8 cellular contexts compared by ENCODE assay signal in the genomic region with DNA sequence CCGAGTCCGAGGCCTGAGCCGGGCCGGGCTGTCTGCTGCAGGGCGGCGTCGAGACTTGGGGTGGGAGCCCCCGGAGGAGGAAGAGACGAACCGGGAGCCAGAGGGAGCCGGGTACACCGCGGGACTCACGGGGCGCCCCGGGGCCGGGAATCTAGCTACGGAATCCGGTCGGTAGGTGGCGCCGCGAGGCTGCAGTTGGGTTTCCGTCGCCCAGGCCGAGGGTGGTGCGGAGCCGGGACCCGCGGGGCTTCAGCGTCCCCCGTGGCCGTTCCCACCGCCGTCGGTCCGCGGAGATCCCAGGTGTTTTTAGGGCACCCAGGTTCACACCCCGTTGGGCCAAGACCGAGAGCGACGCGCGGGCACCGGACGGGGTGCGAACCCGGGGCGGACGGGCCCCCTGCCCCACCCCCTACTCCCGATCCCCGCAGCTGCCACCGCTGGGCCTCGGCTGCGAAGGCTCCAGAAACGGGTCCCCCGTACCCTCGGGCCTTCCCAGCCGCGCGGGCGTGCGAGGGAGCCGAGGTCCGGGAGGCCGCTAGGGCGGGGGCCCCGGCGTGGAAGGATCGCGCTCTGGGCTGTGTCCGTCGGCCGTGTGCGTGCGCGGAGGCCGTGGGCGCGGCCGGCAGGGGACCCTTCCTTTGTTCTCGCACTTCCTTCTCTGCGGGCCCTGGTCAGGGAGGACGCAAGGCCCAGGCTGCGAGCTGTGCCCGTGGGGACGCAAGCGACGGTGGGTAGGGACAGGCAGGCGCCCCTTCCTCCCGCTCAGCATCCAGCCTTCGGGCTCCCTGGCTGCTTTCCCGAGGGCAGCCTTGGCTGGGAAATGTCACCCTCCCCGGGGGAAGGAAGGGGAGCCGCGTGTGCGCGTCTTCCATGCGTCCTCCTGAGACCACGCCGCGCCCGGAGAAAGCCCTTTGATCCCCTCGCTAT.
DNase-seq lines count a peak whose midpoint lies in the region; ATAC-seq and TF ChIP-seq lines count a peak whose summit lies in the region.

No MANE protein-coding gene starts in this region.

- DNase-seq in RPMI8226 (peak; percentile 79), activated gamma-delta T cell treated with Interleukin-2 at 50 U/mL for 16 hours (peak; percentile 73), stromal cell of bone marrow (ENCODE audit: low read depth) (peak; percentile 38)

- TF ChIP-seq POLR2A in gastroesophageal sphincter (IDR thresholded peaks at IDR 0.05): no peak

- H3K4me3 ChIP-seq in ACC112 (ENCODE audit: low read depth, low read length) (peak overlapping the region; percentile 84), gastroesophageal sphincter (peak overlapping the region; percentile 40 to 76), neutrophil (ENCODE audit: low read depth in 1 of 2, low read length in 1 of 2) (peak overlapping the region; percentile 57 to 62)

- ATAC-seq in GM18870 (IDR thresholded peaks at IDR 0.05; ENCODE audit: unreplicated experiment) (peak; percentile 49), gastroesophageal sphincter (peak; percentile 87)

- peak in 3 of 4 experiments; percentile 88 to 91 (median 91) for TF ChIP-seq CTCF in gastroesophageal sphincter (IDR thresholded peaks at IDR 0.05)
- TF ChIP-seq CTCF in neutrophil (IDR thresholded peaks at IDR 0.05): peak; percentile 44

- WGBS in gastroesophageal sphincter (ENCODE audit: low coverage in 1 of 2), 2 donors: 11 to 60% methylated on average over 1 to 7 of the region's 104 CpGs

- no peak for TF ChIP-seq EP300 in Ishikawa (IDR thresholded peaks at IDR 0.05; ENCODE audit: borderline replicate concordance)
- no peak for TF ChIP-seq EP300 in gastroesophageal sphincter (IDR thresholded peaks at IDR 0.05)

- H3K27me3 ChIP-seq in ACC112 (ENCODE audit: insufficient read depth, low read length) (no peaks in the 10 kb centered on the region), gastroesophageal sphincter (no peaks in the 10 kb centered on the region), neutrophil (peaks cover 52% of the 10 kb centered on the region)

- no peak overlapping the region for H3K27ac ChIP-seq in ACC112 (ENCODE audit: low read depth, low read length)
- H3K27ac ChIP-seq in gastroesophageal sphincter: peak overlapping the region in 2 of 4 donors; percentile 52 to 65
- no peak overlapping the region for H3K27ac ChIP-seq in neutrophil

- H3K36me3 ChIP-seq in ACC112 (ENCODE audit: insufficient read depth, low read length): no peaks in the 10 kb centered on the region
- H3K36me3 ChIP-seq in gastroesophageal sphincter: no peaks in the 10 kb centered on the region
- H3K36me3 ChIP-seq in neutrophil: no peaks in the 10 kb centered on the region

- TF ChIP-seq RAD21 in Ishikawa (IDR thresholded peaks at IDR 0.05; ENCODE audit: low read depth): peak; percentile 90

- H3K79me2 ChIP-seq in ACC112 (ENCODE audit: control insufficient read depth, insufficient read depth, low read length, unreplicated experiment): no peaks in the 10 kb centered on the region

- H3K9me3 ChIP-seq in gastroesophageal sphincter (no peaks in the 10 kb centered on the region), neutrophil (no peaks in the 10 kb centered on the region)

- H2AFZ ChIP-seq in ACC112 (ENCODE audit: low read length, unreplicated experiment): peak overlapping the region; percentile 82

- H3K4me1 ChIP-seq in ACC112 (ENCODE audit: control insufficient read depth, insufficient read depth, low read length, unreplicated experiment): no peaks in the 10 kb centered on the region
- peaks cover 0 to 16% (median 0%) of the 10 kb centered on the region in 3 donors for H3K4me1 ChIP-seq in gastroesophageal sphincter
- peaks cover 9 to 13% of the 10 kb centered on the region in 2 experiments for H3K4me1 ChIP-seq in neutrophil (ENCODE audit: control insufficient read depth in 1 of 2, insufficient read depth in 1 of 2, low read depth in 1 of 2, low read length in 1 of 2)

TF ChIP-seq in Ishikawa, 13 proteins besides CTCF, POLR2A, EP300 and RAD21:
- TF ChIP-seq, protein P1, sequence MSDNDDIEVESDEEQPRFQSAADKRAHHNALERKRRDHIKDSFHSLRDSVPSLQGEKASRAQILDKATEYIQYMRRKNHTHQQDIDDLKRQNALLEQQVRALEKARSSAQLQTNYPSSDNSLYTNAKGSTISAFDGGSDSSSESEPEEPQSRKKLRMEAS (IDR thresholded peaks at IDR 0.05): peak; percentile 11; the same call in 1 of the 2 replicates
- TF ChIP-seq ZBTB7A (IDR thresholded peaks at IDR 0.05; ENCODE audit: low read depth) (peak; percentile 72; the same call in 1 of the 2 replicates), YY1 (IDR thresholded peaks at IDR 0.05; ENCODE audit: low read depth) (no peak), TEAD4 (IDR thresholded peaks at IDR 0.05) (peak; percentile 59), TCF12 (IDR thresholded peaks at IDR 0.05; ENCODE audit: low read depth) (peak; percentile 18; the same call in 1 of the 2 replicates), NFIC (IDR thresholded peaks at IDR 0.05) (no peak), CEBPB (IDR thresholded peaks at IDR 0.05) (no peak)
- TF ChIP-seq, protein P2, sequence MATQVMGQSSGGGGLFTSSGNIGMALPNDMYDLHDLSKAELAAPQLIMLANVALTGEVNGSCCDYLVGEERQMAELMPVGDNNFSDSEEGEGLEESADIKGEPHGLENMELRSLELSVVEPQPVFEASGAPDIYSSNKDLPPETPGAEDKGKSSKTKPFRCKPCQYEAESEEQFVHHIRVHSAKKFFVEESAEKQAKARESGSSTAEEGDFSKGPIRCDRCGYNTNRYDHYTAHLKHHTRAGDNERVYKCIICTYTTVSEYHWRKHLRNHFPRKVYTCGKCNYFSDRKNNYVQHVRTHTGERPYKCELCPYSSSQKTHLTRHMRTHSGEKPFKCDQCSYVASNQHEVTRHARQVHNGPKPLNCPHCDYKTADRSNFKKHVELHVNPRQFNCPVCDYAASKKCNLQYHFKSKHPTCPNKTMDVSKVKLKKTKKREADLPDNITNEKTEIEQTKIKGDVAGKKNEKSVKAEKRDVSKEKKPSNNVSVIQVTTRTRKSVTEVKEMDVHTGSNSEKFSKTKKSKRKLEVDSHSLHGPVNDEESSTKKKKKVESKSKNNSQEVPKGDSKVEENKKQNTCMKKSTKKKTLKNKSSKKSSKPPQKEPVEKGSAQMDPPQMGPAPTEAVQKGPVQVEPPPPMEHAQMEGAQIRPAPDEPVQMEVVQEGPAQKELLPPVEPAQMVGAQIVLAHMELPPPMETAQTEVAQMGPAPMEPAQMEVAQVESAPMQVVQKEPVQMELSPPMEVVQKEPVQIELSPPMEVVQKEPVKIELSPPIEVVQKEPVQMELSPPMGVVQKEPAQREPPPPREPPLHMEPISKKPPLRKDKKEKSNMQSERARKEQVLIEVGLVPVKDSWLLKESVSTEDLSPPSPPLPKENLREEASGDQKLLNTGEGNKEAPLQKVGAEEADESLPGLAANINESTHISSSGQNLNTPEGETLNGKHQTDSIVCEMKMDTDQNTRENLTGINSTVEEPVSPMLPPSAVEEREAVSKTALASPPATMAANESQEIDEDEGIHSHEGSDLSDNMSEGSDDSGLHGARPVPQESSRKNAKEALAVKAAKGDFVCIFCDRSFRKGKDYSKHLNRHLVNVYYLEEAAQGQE (IDR thresholded peaks at IDR 0.05; ENCODE audit: low read depth): no peak
TF ChIP-seq in Ishikawa: peak in this region for 4.
